In genomic region chr9:33801943-33802500, GRCh38 we compare ENCODE assay signal across 14 cellular contexts. TPM values are rescaled to one million over a fixed set of nuclear protein-coding genes. Genes with fewer than 3 reads are reported as not detected.
"Had no signal": no experiment of that assay in that cellular context is flagged by ENCODE, and none has a peak within 500 bp of the region (broad histone marks: within the 10 kb centered on the region; RNA-seq: fewer than 3 reads in every experiment).

No MANE protein-coding gene starts in this region.

RNA-seq across cellular contexts. Expression of gene PRSS3, which starts 6.7 kb away (rescaled TPM):
- total RNA-seq: activated naive CD4-positive, alpha-beta T cell treated with anti-CD3 and anti-CD28 coated beads for 36 hours; activated naive CD4-positive, alpha-beta T cell treated with anti-CD3 and anti-CD28 coated beads, Interleukin-2, amount 50 U/mL, for 72 hours; activated naive CD8-positive, alpha-beta T cell treated with anti-CD3 and anti-CD28 coated beads for 36 hours; activated naive CD8-positive, alpha-beta T cell treated with anti-CD3 and anti-CD28 coated beads, Interleukin-2, amount 10 ng/mL, durations not matched to agents 7 days and 5 days; activated T-cell treated with anti-CD3 and anti-CD28 coated beads, Interleukin-2, amount 50 U/mL, for 72 hours; activated T-helper 1 cell treated with anti-CD3 and anti-CD28 coated beads, Interleukin-12 subunit alpha, Interleukin-12 subunit beta, Interleukin-2, Interleukin-4 antibody, amounts not matched to agents 30 ng/mL and 10 ng/mL and 1 ng/mL, durations not matched to agents 14 hours and 24 hours and 36 hours; activated T-helper 17 cell treated with anti-CD3 and anti-CD28 coated beads, Interleukin-2, amount 50 U/mL, for 72 hours; activated T-helper 2 cell treated with anti-CD3 and anti-CD28 coated beads, Interferon-gamma antibody, Interleukin-2, Interleukin-4, amounts not matched to agents 10 μg/mL and 5 μg/mL and 100 μg/mL, durations not matched to agents 14 hours and 24 hours and 36 hours; aorta; ascending aorta; astrocyte; cardiac muscle cell; cardiac septum; chondrocyte had no signal
